In the genomic region with DNA sequence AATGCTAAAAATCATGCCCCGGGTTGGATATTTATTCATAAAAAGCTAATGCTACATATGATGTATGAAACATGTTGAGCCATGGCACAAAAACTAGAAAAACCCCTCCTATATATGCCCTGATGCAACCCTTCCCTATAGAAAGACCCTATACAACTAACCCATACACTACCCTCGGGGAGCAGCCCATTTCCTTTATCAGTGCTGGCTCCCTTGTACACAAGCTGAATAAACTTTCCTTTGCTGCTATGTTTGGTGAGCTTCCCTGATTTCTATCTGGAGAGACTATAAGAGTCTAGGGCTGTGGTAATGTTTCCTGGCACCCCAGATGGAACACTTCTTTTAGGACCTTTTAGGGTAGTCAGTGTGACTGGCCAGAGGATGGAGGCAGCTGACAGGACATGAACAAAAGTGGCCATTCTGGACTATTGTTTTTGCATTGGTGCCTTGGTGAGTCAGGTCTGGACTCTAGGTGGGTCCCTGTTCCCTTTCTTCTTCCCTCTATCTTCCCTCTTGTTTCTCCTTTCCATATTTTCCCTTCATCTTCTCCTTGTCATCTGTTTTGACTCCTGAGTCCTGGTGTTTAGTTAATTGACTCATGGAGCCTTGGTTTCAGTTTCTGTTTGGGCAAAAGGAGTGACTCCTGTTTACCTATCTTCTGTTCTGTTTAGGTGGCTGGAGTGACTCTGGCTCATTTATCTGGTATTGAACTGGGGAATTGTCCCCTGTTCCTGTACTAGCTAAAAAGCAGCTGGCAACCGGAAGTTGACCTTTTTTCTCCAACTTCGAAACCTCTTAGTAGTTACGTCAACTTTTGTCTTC, we compare ENCODE assay signal across 20 cellular contexts.
A peak's percentile ranks its signal among the peaks of the same experiment; 100 is the strongest.
DNase-seq lines count a peak whose midpoint lies in the region; ATAC-seq and TF ChIP-seq lines count a peak whose summit lies in the region.
"Had no signal": no experiment of that assay in that cellular context is flagged by ENCODE, and none has a peak within 500 bp of the region (broad histone marks: within the 10 kb centered on the region; RNA-seq: fewer than 3 reads in every experiment).

No MANE protein-coding gene starts in this region.

- no peaks in the 10 kb centered on the region for H3K4me1 ChIP-seq in colonic mucosa
- H3K4me1 ChIP-seq: esophagus muscularis mucosa, SJCRH30 had no signal

- no peak overlapping the region for H3K9ac ChIP-seq in colonic mucosa (ENCODE audit: low read depth in 2 of 2, low read length in 2 of 2)

- DNase-seq in Caki2 (ENCODE audit: low read depth) (peak; percentile 0), RKO (ENCODE audit: low spot score) (peak; percentile 3), kidney tubule cell (ENCODE audit: low spot score) (peak; percentile 37), midbrain (lab: John Stamatoyannopoulos, UW) (no peak), cardiac septum (ENCODE audit: low spot score) (no peak), colonic mucosa (no peak)
- DNase-seq: activated effector memory CD4-positive, alpha-beta T cell treated with anti-CD3 and anti-CD28 coated beads, Interleukin-2, amount 50 U/mL, for 16 hours; cortex of kidney; DMS79 treated with DMSO at 0.1 percent for 48 hours; HFFc6; NCI-H187; NCI-H69; ovary; SJCRH30; stimulated activated naive CD8-positive, alpha-beta T cell treated with anti-CD3 and anti-CD28 coated beads, Interleukin-15, Interleukin-2, amounts not matched to agents 100 U/mL and 50 U/mL, for 24 hours; WERI-Rb-1 had no signal

- H3K27ac ChIP-seq in colonic mucosa, result no peak overlapping the region
- H3K27ac ChIP-seq: esophagus muscularis mucosa, ovary, SJCRH30, skin epidermis, WERI-Rb-1 had no signal

- TF ChIP-seq CTCF in colonic mucosa (IDR thresholded peaks at IDR 0.05), result no peak

- H3K4me3 ChIP-seq in colonic mucosa, result no peak overlapping the region
- H3K4me3 ChIP-seq: esophagus muscularis mucosa, ovary, SJCRH30, skin epidermis had no signal

- in situ Hi-C loops in Caki2 (cut with HindIII; ENCODE audit: low pct_unique_long_range_greater_than_20kb, low sequenced_read_pairs), result no loop called here

- ATAC-seq in HG02759 (IDR thresholded peaks at IDR 0.05; ENCODE audit: unreplicated experiment) (peak; percentile 37), GM19463 (IDR thresholded peaks at IDR 0.05; ENCODE audit: unreplicated experiment) (no peak)
- ATAC-seq: stimulated activated naive CD8-positive, alpha-beta T cell treated with anti-CD3 and anti-CD28 coated beads, Interleukin-15, Interleukin-2, amounts not matched to agents 100 U/mL and 50 U/mL, for 24 hours had no signal

- no peaks in the 10 kb centered on the region for H3K27me3 ChIP-seq in colonic mucosa
- H3K27me3 ChIP-seq: esophagus muscularis mucosa, ovary, SJCRH30 had no signal

- intact Hi-C loops in cardiac septum (cut with DNase I), result no loop called here
- intact Hi-C loops in colonic mucosa (cut with DNase I), result no loop called here

- no peaks in the 10 kb centered on the region for H3K36me3 ChIP-seq in colonic mucosa
- H3K36me3 ChIP-seq: esophagus muscularis mucosa, ovary, SJCRH30, WERI-Rb-1 had no signal

- no peaks in the 10 kb centered on the region for H3K9me3 ChIP-seq in colonic mucosa
- H3K9me3 ChIP-seq: esophagus muscularis mucosa, ovary, SJCRH30 had no signal

Comparison
In these comparisons a context has a peak if more than half of its experiments do, and no peak if none do; other contexts are left out.
1. DNase-seq: peak in Caki2 (single experiment), RKO (single experiment) and kidney tubule cell (single experiment); none in midbrain (single experiment), cardiac septum (single experiment) and colonic mucosa (single experiment).